23 cellular contexts compared by ENCODE assay signal in the genomic region with DNA sequence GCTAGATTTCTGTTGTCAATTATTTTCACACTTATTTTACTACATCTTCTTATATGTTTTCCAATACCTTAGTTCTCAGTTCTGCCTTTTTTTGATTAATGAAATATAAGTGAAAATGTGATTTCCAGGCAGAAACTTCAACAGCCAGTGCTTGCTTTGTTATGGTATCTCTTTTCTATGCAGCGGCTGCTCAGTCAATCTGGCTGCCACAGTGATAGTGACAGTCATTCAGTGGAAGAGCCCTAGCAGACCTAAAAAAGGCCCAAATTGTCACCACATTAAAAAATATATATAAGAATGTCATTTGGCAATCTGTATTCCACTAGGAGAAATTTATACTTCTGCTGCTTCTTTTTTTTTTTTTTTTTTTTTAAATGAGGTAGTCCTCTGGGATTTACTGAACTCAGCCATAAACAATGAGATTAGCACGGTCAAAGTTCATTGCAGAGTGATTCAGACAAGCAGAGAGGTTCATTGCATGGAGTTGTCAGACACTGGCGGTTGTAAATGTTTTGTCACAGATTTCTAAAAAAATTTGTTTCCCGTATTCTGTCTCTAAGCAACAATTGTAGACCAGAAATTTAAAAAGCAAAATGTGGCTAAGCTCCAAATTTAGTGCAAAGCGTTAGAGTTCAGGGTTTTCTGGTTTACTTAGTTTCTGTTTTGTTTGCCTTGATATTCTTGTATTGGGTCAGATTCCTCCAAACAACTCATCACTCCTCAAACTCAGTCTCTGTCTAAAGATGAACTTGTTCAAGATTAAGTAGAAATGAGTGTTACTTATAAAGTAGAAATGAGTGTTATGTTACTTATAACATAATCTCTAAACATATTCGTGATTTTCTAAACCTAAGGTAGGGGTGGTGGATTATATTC.
DNase-seq lines count a peak whose midpoint lies in the region; ATAC-seq, FAIRE-seq and TF ChIP-seq lines count a peak whose summit lies in the region.
"Had no signal": no experiment of that assay in that cellular context is flagged by ENCODE, and none has a peak within 500 bp of the region (broad histone marks: within the 10 kb centered on the region; RNA-seq: fewer than 3 reads in every experiment).

No MANE protein-coding gene starts in this region.

- no TSS peak for BruUV-seq in HepG2 (replicated peaks; lab: Mats Ljungman, UMichigan)
- BruUV-seq in Calu3 (replicated peaks; lab: Mats Ljungman, UMichigan) = no TSS peak

- H3K4me3 ChIP-seq in HepG2 (replicated peaks in 1 of 3; ENCODE audit: insufficient read depth in 1 of 3, low read depth in 2 of 3, low read length in 3 of 3) (no peak overlapping the region), small intestine (ENCODE audit: low read depth in 1 of 2, low read length in 2 of 2) (no peak overlapping the region)
- H3K4me3 ChIP-seq: dorsolateral prefrontal cortex, lung, sigmoid colon, thoracic aorta had no signal

- ATAC-seq in HepG2 (peak; percentile 78), HG02798 (IDR thresholded peaks at IDR 0.05; ENCODE audit: poor library complexity, unreplicated experiment) (no peak)
- ATAC-seq: stimulated activated effector memory CD8-positive, alpha-beta T cell treated with anti-CD3 and anti-CD28 coated beads, Interleukin-12 subunit alpha, Interleukin-12 subunit beta, amount 100 ng/mL, for 72 hours had no signal

- no peaks in the 10 kb centered on the region for H3K27me3 Mint-ChIP-seq in Calu3 (ENCODE audit: unreplicated experiment)
- H3K27me3 Mint-ChIP-seq: activated CD4-positive, alpha-beta memory T cell treated with anti-CD3 and anti-CD28 coated beads, Interleukin-2, amount 10 ng/mL, durations not matched to agents 7 days and 5 days; CD4-positive, alpha-beta memory T cell had no signal

- TF ChIP-seq EP300 in HepG2 (IDR thresholded peaks at IDR 0.05; ENCODE audit: low read depth in 2 of 2, low read length in 2 of 2) (no peak), HepG2 (CRISPR knock-in tag; IDR thresholded peaks at IDR 0.05; ENCODE audit: borderline replicate concordance) (no peak)

- no peaks in the 10 kb centered on the region for H4K20me1 ChIP-seq in HepG2 (ENCODE audit: insufficient read depth, low read length)

- in situ Hi-C loops in HepG2 (cut with HindIII; ENCODE audit: extremely low pct_ligation_motif_present, low pct_unique_long_range_greater_than_20kb) = no loop called here

- H3K4me3 Mint-ChIP-seq in Calu3 (ENCODE audit: low read depth, unreplicated experiment) = no peak overlapping the region
- H3K4me3 Mint-ChIP-seq: activated CD4-positive, alpha-beta memory T cell treated with anti-CD3 and anti-CD28 coated beads, Interleukin-2, amount 10 ng/mL, durations not matched to agents 7 days and 5 days; CD4-positive, alpha-beta memory T cell; stimulated activated effector memory CD8-positive, alpha-beta T cell treated with anti-CD3 and anti-CD28 coated beads, Interleukin-12 subunit alpha, Interleukin-12 subunit beta, amount 100 ng/mL, for 72 hours had no signal

- no peak overlapping the region for H3K9ac ChIP-seq in HepG2 (ENCODE audit: insufficient read depth, low read depth, low read length)
- H3K9ac ChIP-seq: SK-N-SH had no signal

- no peaks in the 10 kb centered on the region for H3K4me1 Mint-ChIP-seq in Calu3 (ENCODE audit: low read depth, unreplicated experiment)
- H3K4me1 Mint-ChIP-seq: activated CD4-positive, alpha-beta memory T cell treated with anti-CD3 and anti-CD28 coated beads, Interleukin-2, amount 10 ng/mL, durations not matched to agents 7 days and 5 days; CD4-positive, alpha-beta memory T cell; stimulated activated effector memory CD8-positive, alpha-beta T cell treated with anti-CD3 and anti-CD28 coated beads, Interleukin-12 subunit alpha, Interleukin-12 subunit beta, amount 100 ng/mL, for 72 hours had no signal

- no peak for FAIRE-seq in HepG2 (lab: Jason Lieb, UNC)
- no peak for FAIRE-seq in small intestine (lab: Jason Lieb, UNC)
- FAIRE-seq: H54 had no signal

- no peaks in the 10 kb centered on the region for H3K27me3 ChIP-seq in HepG2 (ENCODE audit: control insufficient read depth in 1 of 2, insufficient read depth in 2 of 2, low read length in 2 of 2)
- no peaks in the 10 kb centered on the region for H3K27me3 ChIP-seq in small intestine (ENCODE audit: control insufficient read depth in 2 of 2, insufficient read depth in 2 of 2, low read length in 2 of 2)
- H3K27me3 ChIP-seq: dorsolateral prefrontal cortex, sigmoid colon had no signal

- H3K36me3 ChIP-seq in HepG2 (replicated peaks in 1 of 2; ENCODE audit: control insufficient read depth in 1 of 2, insufficient read depth in 2 of 2, low read length in 2 of 2) (no peaks in the 10 kb centered on the region), small intestine (ENCODE audit: control insufficient read depth in 2 of 2, insufficient read depth in 2 of 2, low read length in 2 of 2) (no peaks in the 10 kb centered on the region)
- H3K36me3 ChIP-seq: sigmoid colon, thoracic aorta had no signal

- peak overlapping the region; percentile 15 for H2AFZ ChIP-seq in HepG2 (ENCODE audit: low read length)

- H3K27ac Mint-ChIP-seq in Calu3 (ENCODE audit: unreplicated experiment) = no peak overlapping the region
- H3K27ac Mint-ChIP-seq: activated CD4-positive, alpha-beta memory T cell treated with anti-CD3 and anti-CD28 coated beads, Interleukin-2, amount 10 ng/mL, durations not matched to agents 7 days and 5 days; CD4-positive, alpha-beta memory T cell; stimulated activated effector memory CD8-positive, alpha-beta T cell treated with anti-CD3 and anti-CD28 coated beads, Interleukin-12 subunit alpha, Interleukin-12 subunit beta, amount 100 ng/mL, for 72 hours had no signal

- no peak for TF ChIP-seq POLR2A in HepG2 (IDR thresholded peaks at IDR 0.05; ENCODE audit: insufficient read depth in 1 of 2, low read depth in 2 of 2, low read length in 2 of 2)

- TF ChIP-seq RAD21 in HepG2 (CRISPR knock-in tag; IDR thresholded peaks at IDR 0.05) = no peak

- H3K4me2 ChIP-seq in HepG2 (ENCODE audit: low read depth, low read length) = peak overlapping the region; percentile 23
- H3K4me2 ChIP-seq: SK-N-SH had no signal

- H3K4me1 ChIP-seq in HepG2 (ENCODE audit: insufficient read depth, low read length) (no peaks in the 10 kb centered on the region), small intestine (ENCODE audit: control insufficient read depth in 2 of 2, insufficient read depth in 1 of 2, low read depth in 1 of 2, low read length in 1 of 2) (no peaks in the 10 kb centered on the region)
- H3K4me1 ChIP-seq: sigmoid colon had no signal

- CTCF ChIA-PET in HepG2 (lab: Yijun Ruan, JAX; ENCODE audit: low intra/inter-chr PET ratio, low total read pairs) (no interaction called here), Calu3 (lab: Charles Lee) (no interaction called here)

- WGBS in HepG2 (ENCODE audit: low lambda C conversion rate) = 2% methylated on average over 6 of the region's 6 CpGs
- 8 to 31% (median 18%) methylated on average over 6 of the region's 6 CpGs for WGBS in small intestine, 3 donors

- intact Hi-C loops in HepG2 (cut with micrococcal nuclease; ENCODE audit: unreplicated experiment) = no loop called here
- intact Hi-C loops in Calu3 (cut with micrococcal nuclease; ENCODE audit: unreplicated experiment) = no loop called here

- no peak overlapping the region for H3K27ac ChIP-seq in HepG2 (ENCODE audit: extremely low read length, insufficient read depth, low read length)
- no peak overlapping the region for H3K27ac ChIP-seq in small intestine (ENCODE audit: low read depth in 1 of 2, low read length in 1 of 2)
- H3K27ac ChIP-seq: dorsolateral prefrontal cortex, sigmoid colon, thoracic aorta had no signal

- H3K9me3 ChIP-seq in HepG2 (ENCODE audit: low read length) (peaks cover 75% of the 10 kb centered on the region), small intestine (ENCODE audit: control insufficient read depth, low read depth) (no peaks in the 10 kb centered on the region)

- POLR2A ChIA-PET in HepG2 (lab: Yijun Ruan, JAX) = no interaction called here

- DNase-seq in HT-29 (ENCODE audit: low spot score) (peak; percentile 46), RKO (ENCODE audit: low spot score) (peak; percentile 44), HepG2 (ENCODE audit: low spot score) (no peak), small intestine (peak; percentile 82), Calu3 (no peak), NCI-H345 treated with DMSO at 0.1 percent for 48 hours (lab: John Stamatoyannopoulos, UW; ENCODE audit: unreplicated experiment) (no peak)
- DNase-seq: activated CD4-positive, alpha-beta memory T cell treated with anti-CD3 and anti-CD28 coated beads, Interleukin-2, amount 10 ng/mL, durations not matched to agents 7 days and 5 days; activated naive CD4-positive, alpha-beta T cell; amniotic stem cell; CD4-positive, alpha-beta memory T cell; DND-41; dorsolateral prefrontal cortex; foreskin fibroblast; NCI-H1417; NCI-H774; sigmoid colon; SK-N-SH; T-helper 9 cell had no signal

- peaks cover 6% of the 10 kb centered on the region for H3K9me3 Mint-ChIP-seq in Calu3 (ENCODE audit: low read depth, unreplicated experiment)

- TF ChIP-seq CTCF in HepG2 (CRISPR knock-in tag; IDR thresholded peaks at IDR 0.05) (no peak), Calu3 (IDR thresholded peaks at IDR 0.05; ENCODE audit: unreplicated experiment) (no peak)

- no peaks in the 10 kb centered on the region for H3K79me2 ChIP-seq in HepG2 (ENCODE audit: insufficient read depth, low read length)

- H3K36me3 Mint-ChIP-seq in Calu3 (ENCODE audit: insufficient read depth, unreplicated experiment) = no peaks in the 10 kb centered on the region
- H3K36me3 Mint-ChIP-seq: CD4-positive, alpha-beta memory T cell; stimulated activated effector memory CD8-positive, alpha-beta T cell treated with anti-CD3 and anti-CD28 coated beads, Interleukin-12 subunit alpha, Interleukin-12 subunit beta, amount 100 ng/mL, for 72 hours had no signal

TF ChIP-seq in HepG2, 621 proteins besides CTCF, POLR2A, EP300 and RAD21 (continues in another document):
- TF ChIP-seq ZNF782 (CRISPR knock-in tag; IDR thresholded peaks at IDR 0.05; ENCODE audit: borderline replicate concordance) = no peak
- no peak for TF ChIP-seq NFIC (IDR thresholded peaks at IDR 0.05; ENCODE audit: low read length)
- no peak for TF ChIP-seq ZFP41 (CRISPR knock-in tag; IDR thresholded peaks at IDR 0.05; ENCODE audit: borderline replicate concordance)
- TF ChIP-seq SAP130 (CRISPR knock-in tag; IDR thresholded peaks at IDR 0.05; ENCODE audit: low read depth) = no peak

Comparison
In these comparisons a context has a peak if more than half of its experiments do, and no peak if none do; other contexts are left out.
1. DNase-seq: peak in HT-29 (single experiment), RKO (single experiment) and small intestine (single experiment); none in HepG2 (single experiment), Calu3 (single experiment) and NCI-H345 treated with DMSO at 0.1 percent for 48 hours (single experiment).